9 cellular contexts compared by ENCODE assay signal in the genomic region with DNA sequence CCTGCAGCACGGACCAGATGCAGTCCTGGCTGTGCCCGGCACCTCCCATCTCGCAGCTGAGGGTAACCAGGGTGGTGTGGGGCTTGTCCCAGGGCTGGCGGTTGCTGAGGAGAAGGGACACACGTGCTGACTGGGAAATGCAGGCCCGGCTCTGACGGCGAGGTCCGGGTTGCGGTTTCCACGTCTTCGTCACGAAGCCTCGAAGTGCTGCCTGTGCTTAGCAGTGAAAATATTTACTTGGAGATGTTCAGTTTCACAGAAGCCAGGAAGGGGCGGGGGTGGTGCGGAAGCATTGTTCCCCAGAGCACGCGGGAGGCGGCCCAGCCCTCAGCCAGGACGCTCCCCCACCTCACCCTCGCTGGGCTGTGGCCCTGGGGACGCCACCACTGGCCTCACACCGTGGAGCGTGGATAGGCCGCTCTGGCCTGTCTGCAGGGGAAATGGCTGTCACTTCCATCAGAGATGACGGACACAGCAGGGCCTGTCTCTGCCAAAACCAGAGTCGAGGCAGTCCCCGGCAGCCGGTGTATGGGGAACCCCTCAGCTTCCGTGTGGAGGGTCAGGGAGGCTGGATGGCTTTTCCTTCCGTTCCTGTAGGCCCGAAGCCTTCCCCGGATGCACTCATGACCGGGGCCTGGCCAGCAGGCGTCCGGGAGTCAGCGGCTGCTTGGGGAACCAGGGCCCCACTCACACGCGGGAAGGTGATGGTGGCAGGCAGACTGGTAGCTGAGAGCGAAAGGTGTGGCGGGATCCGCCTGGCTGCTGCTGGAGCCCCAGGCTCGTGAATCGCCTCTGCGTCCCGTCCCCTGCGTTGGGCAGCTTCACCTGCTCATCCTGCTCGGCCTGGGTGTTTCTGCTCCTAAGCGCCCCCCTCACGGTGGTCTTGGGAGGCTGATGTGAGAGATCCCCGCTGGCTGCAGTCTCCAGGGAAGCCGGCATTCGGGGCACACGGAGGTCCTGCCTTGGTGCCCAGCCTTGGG. TPM values are rescaled to one million over a fixed set of nuclear protein-coding genes. Genes with fewer than 3 reads are reported as not detected.
DNase-seq lines count a peak whose midpoint lies in the region; ATAC-seq, FAIRE-seq and TF ChIP-seq lines count a peak whose summit lies in the region.
"Had no signal": no experiment of that assay in that cellular context is flagged by ENCODE, and none has a peak within 500 bp of the region (broad histone marks: within the 10 kb centered on the region; RNA-seq: fewer than 3 reads in every experiment).

No MANE protein-coding gene starts in this region.

- no peaks in the 10 kb centered on the region for H3K36me3 Mint-ChIP-seq in activated naive CD4-positive, alpha-beta T cell treated with anti-CD3 and anti-CD28 coated beads, Interleukin-2, amount 10 ng/mL, durations not matched to agents 7 days and 5 days

- H3K27me3 Mint-ChIP-seq in activated naive CD4-positive, alpha-beta T cell treated with anti-CD3 and anti-CD28 coated beads, Interleukin-2, amount 10 ng/mL, durations not matched to agents 7 days and 5 days: peaks cover 10% of the 10 kb centered on the region

- TF ChIP-seq POLR2A in GM12891 (IDR thresholded peaks at IDR 0.05; ENCODE audit: low read depth, low read length) (no peak), H54 (IDR thresholded peaks at IDR 0.05; ENCODE audit: low read depth, low read length) (no peak)

- H3K4me3 Mint-ChIP-seq in activated naive CD4-positive, alpha-beta T cell treated with anti-CD3 and anti-CD28 coated beads, Interleukin-2, amount 10 ng/mL, durations not matched to agents 7 days and 5 days: no peak overlapping the region

- H3K27me3 ChIP-seq in NT2/D1 (ENCODE audit: insufficient read depth, insufficient read length): no peaks in the 10 kb centered on the region
- no peaks in the 10 kb centered on the region for H3K27me3 ChIP-seq in layer of hippocampus (ENCODE audit: control insufficient read depth, insufficient read depth, low read length)

- H3K9me3 ChIP-seq in NT2/D1 (ENCODE audit: insufficient read depth, low read length): peaks cover 2% of the 10 kb centered on the region; the same call in 1 of the 2 replicates

- peaks cover 15% of the 10 kb centered on the region for H3K36me3 ChIP-seq in NT2/D1 (ENCODE audit: insufficient read depth, insufficient read length, low read length)

- CTCF ChIA-PET in activated naive CD4-positive, alpha-beta T cell treated with anti-CD3 and anti-CD28 coated beads, Interleukin-2, amount 10 ng/mL, durations not matched to agents 7 days and 5 days (lab: Charles Lee): interaction anchor here (0.7 kb wide), 1 partner anchor 10 kb away, joined by 4 read pairs; no protein-coding TSS in a partner anchor

- peaks cover 12% of the 10 kb centered on the region for H3K4me1 Mint-ChIP-seq in activated naive CD4-positive, alpha-beta T cell treated with anti-CD3 and anti-CD28 coated beads, Interleukin-2, amount 10 ng/mL, durations not matched to agents 7 days and 5 days

- no peak for ATAC-seq in GM21723 (IDR thresholded peaks at IDR 0.05; ENCODE audit: unreplicated experiment)

- DNase-seq in NT2/D1 (ENCODE audit: low read depth, low spot score) (no peak), NCI-H2029 treated with DMSO at 0.1 percent for 48 hours (lab: John Stamatoyannopoulos, UW) (no peak), GM12891 (ENCODE audit: insufficient read length, low spot score) (no peak), H54 (ENCODE audit: insufficient read length, low spot score) (no peak)
- peak; percentile 70 for DNase-seq in activated naive CD4-positive, alpha-beta T cell treated with anti-CD3 and anti-CD28 coated beads, Interleukin-2, amount 10 ng/mL, durations not matched to agents 7 days and 5 days
- DNase-seq in stimulated activated CD4-positive, alpha-beta T cell treated with anti-CD3 and anti-CD28 coated beads, TNF-alpha, amount 100 ng/mL, for 1 hour (ENCODE audit: low read depth in 3 of 3, low spot score in 1 of 3): peak; percentile 22 to 49 (median 33)

- H3K9me3 Mint-ChIP-seq in activated naive CD4-positive, alpha-beta T cell treated with anti-CD3 and anti-CD28 coated beads, Interleukin-2, amount 10 ng/mL, durations not matched to agents 7 days and 5 days: no peaks in the 10 kb centered on the region

- peak overlapping the region; percentile 52 for H3K9ac ChIP-seq in NT2/D1 (ENCODE audit: insufficient read length, low read depth)

- no peak for FAIRE-seq in GM12891 (lab: Jason Lieb, UNC)
- no peak for FAIRE-seq in H54 (lab: Jason Lieb, UNC)
- FAIRE-seq: TTC549 had no signal

- H3K27ac ChIP-seq in layer of hippocampus (ENCODE audit: low read depth, low read length): peak overlapping the region; percentile 57

- peaks cover 30% of the 10 kb centered on the region for H3K4me1 ChIP-seq in NT2/D1 (ENCODE audit: insufficient read depth, insufficient read length)

- peak overlapping the region; percentile 83 for H3K27ac Mint-ChIP-seq in activated naive CD4-positive, alpha-beta T cell treated with anti-CD3 and anti-CD28 coated beads, Interleukin-2, amount 10 ng/mL, durations not matched to agents 7 days and 5 days

- no peak overlapping the region for H3K4me3 ChIP-seq in NT2/D1 (ENCODE audit: insufficient read length, low read depth)

TF ChIP-seq in GM12891, 5 proteins besides CTCF, POLR2A, EP300 and RAD21:
- TF ChIP-seq POU2F2 (IDR thresholded peaks at IDR 0.05; ENCODE audit: low read depth, low read length) (no peak), POLR2AphosphoS5 (IDR thresholded peaks at IDR 0.05; ENCODE audit: low read depth, low read length) (no peak), SPI1 (IDR thresholded peaks at IDR 0.05; ENCODE audit: low read depth, low read length) (no peak), PAX5 (IDR thresholded peaks at IDR 0.05; ENCODE audit: insufficient read depth, low read length, severe bottlenecking) (no peak), TAF1 (IDR thresholded peaks at IDR 0.05; ENCODE audit: low read depth, low read length) (no peak)

RNA-seq across cellular contexts. Expression of gene POFUT2, which starts 14.7 kb away (rescaled TPM):
- 8.8 TPM for polyA plus RNA-seq in GM12891 (2012; ENCODE audit: low read depth, missing spikeins)

Comparison
In these comparisons a context has a peak if more than half of its experiments do, and no peak if none do; other contexts are left out.
1. DNase-seq: peak in activated naive CD4-positive, alpha-beta T cell treated with anti-CD3 and anti-CD28 coated beads, Interleukin-2, amount 10 ng/mL, durations not matched to agents 7 days and 5 days (single experiment) and stimulated activated CD4-positive, alpha-beta T cell treated with anti-CD3 and anti-CD28 coated beads, TNF-alpha, amount 100 ng/mL, for 1 hour (3 of 3); none in NT2/D1 (single experiment), NCI-H2029 treated with DMSO at 0.1 percent for 48 hours (single experiment), GM12891 (single experiment) and H54 (single experiment).